Comparison of ENCODE assay signal across 8 cellular contexts in the genomic region with DNA sequence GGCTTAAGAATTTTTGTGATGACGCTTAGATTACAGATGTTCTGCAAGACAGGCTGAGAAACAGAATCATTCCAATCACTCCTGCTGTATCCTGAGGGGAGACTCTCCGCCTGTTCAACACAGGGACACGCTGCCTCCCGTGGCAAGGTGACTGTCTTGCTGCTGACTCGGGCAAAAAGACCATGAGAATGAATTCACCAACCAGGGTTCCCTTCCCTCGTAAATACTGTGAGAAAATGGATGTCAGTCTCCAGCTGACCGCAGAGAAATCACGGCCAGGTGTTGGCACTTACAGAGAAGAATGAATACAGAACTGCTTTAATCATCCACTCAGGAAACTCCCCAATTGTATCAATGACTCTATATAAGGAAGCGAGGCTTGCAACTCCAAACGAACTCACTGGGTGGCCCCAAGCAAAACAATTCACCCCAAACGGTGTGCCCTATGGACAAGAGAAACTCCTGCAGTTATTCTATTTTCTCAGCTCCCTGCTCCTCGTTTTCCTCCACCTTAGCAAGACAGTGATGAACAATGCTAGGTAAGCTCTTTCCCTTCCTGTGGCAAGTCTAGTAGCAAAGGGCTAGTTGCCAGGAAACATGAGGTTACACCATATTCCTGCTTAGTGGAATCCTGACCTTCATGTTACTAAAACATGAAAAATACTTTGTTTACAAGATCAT. TPM values are rescaled to one million over a fixed set of nuclear protein-coding genes. Genes with fewer than 3 reads are reported as not detected.
A peak's percentile ranks its signal among the peaks of the same experiment; 100 is the strongest.
DNase-seq lines count a peak whose midpoint lies in the region; ATAC-seq, FAIRE-seq and TF ChIP-seq lines count a peak whose summit lies in the region.

No MANE protein-coding gene starts in this region.

- H3K4me3 ChIP-seq in cardiac fibroblast (replicated peaks in 1 of 2; ENCODE audit: low read depth in 2 of 2, low read length in 2 of 2) (no peak overlapping the region), mucosa of descending colon (no peak overlapping the region)

- peak; percentile 92 for DNase-seq in DMS153 (lab: John Stamatoyannopoulos, UW)
- peak; percentile 27 for DNase-seq in NCI-H1105 (lab: John Stamatoyannopoulos, UW)
- DNase-seq in cardiac fibroblast (ENCODE audit: low read depth in 2 of 2) = peak; percentile 80 to 94
- no peak for DNase-seq in mucosa of descending colon
- no peak for DNase-seq in nucleus accumbens (lab: John Stamatoyannopoulos, UW)
- DNase-seq in frontal cortex (ENCODE audit: low spot score in 2 of 2) = no peak
- no peak for DNase-seq in activated CD4-positive, alpha-beta T cell treated with anti-CD3 and anti-CD28 coated beads for 4 hours

- H3K4me1 ChIP-seq in mucosa of descending colon (ENCODE audit: low read depth) = peaks cover 16% of the 10 kb centered on the region

- FAIRE-seq in frontal cortex (lab: Jason Lieb, UNC) = no peak

- TF ChIP-seq CTCF in cardiac fibroblast (IDR thresholded peaks at IDR 0.05; ENCODE audit: low read depth, low read length) (peak; percentile 11), mucosa of descending colon (IDR thresholded peaks at IDR 0.05) (no peak)

- H3K9me3 ChIP-seq in mucosa of descending colon = no peaks in the 10 kb centered on the region

- no peaks in the 10 kb centered on the region for H3K36me3 ChIP-seq in mucosa of descending colon (ENCODE audit: low read depth)

- peak; percentile 45 for ATAC-seq in GM21529 (IDR thresholded peaks at IDR 0.05; ENCODE audit: unreplicated experiment)
- peak; percentile 54 for ATAC-seq in mucosa of descending colon

- intact Hi-C loops in mucosa of descending colon (cut with DNase I, micrococcal nuclease) = no loop called here

RNA-seq across cellular contexts. Expression of gene GNA12, which starts 22.8 kb away (rescaled TPM):
- total RNA-seq in mucosa of descending colon (10 to 100 TPM; 21.7 to 57.7 (median 25.7) TPM), frontal cortex (11.8 TPM)

Comparison
In these comparisons a context has a peak if more than half of its experiments do, and no peak if none do; other contexts are left out.
1. DNase-seq: peak in DMS153 (single experiment), NCI-H1105 (single experiment) and cardiac fibroblast (2 of 2); none in mucosa of descending colon (0 of 3), nucleus accumbens (0 of 56), frontal cortex (0 of 2) and activated CD4-positive, alpha-beta T cell treated with anti-CD3 and anti-CD28 coated beads for 4 hours (0 of 2).